20 cellular contexts compared by ENCODE assay signal in genomic region chr6:93242049-93242448, GRCh38.
DNase-seq lines count a peak whose midpoint lies in the region; ATAC-seq and TF ChIP-seq lines count a peak whose summit lies in the region.
"Had no signal": no experiment of that assay in that cellular context is flagged by ENCODE, and none has a peak within 500 bp of the region (broad histone marks: within the 10 kb centered on the region; RNA-seq: fewer than 3 reads in every experiment).

No MANE protein-coding gene starts in this region.

- ATAC-seq in HG02884 (IDR thresholded peaks at IDR 0.05; ENCODE audit: unreplicated experiment) (no peak), GM18502 (IDR thresholded peaks at IDR 0.05; ENCODE audit: poor library complexity, unreplicated experiment) (no peak)
- ATAC-seq: HCT116, HepG2 had no signal

- no peaks in the 10 kb centered on the region for H3K36me3 ChIP-seq in neural progenitor cell

- no peaks in the 10 kb centered on the region for H4K20me1 ChIP-seq in neural progenitor cell (ENCODE audit: low read depth)

- H3K27ac ChIP-seq in neural progenitor cell = peak overlapping the region; percentile 7
- H3K27ac ChIP-seq: C4-2B had no signal

- no peaks in the 10 kb centered on the region for H3K9me3 Mint-ChIP-seq in brain
- no peaks in the 10 kb centered on the region for H3K9me3 Mint-ChIP-seq in neural progenitor cell

- H3K9ac ChIP-seq in neural progenitor cell = no peak overlapping the region

- DNase-seq in globus pallidus (ENCODE audit: low spot score) (peak; percentile 31), neural progenitor cell (ENCODE audit: low spot score) (peak; percentile 8), superior temporal gyrus (ENCODE audit: extremely low spot score) (peak; percentile 53), T-helper 2 cell (no peak)
- DNase-seq in effector CD4-positive, alpha-beta T cell = no peak
- DNase-seq: ACHN; Caco-2; CD4-positive, alpha-beta T cell; DMS79; GF-D8; GOT3; H7; HFFc6 had no signal

- no peak overlapping the region for H2AFZ ChIP-seq in neural progenitor cell (replicated peaks)

- H3K27me3 ChIP-seq in neural progenitor cell = no peaks in the 10 kb centered on the region

- no peaks in the 10 kb centered on the region for H3K9me3 ChIP-seq in neural progenitor cell (ENCODE audit: low read depth)
- H3K9me3 ChIP-seq: Caco-2 had no signal

- no peaks in the 10 kb centered on the region for H3K79me2 ChIP-seq in neural progenitor cell (ENCODE audit: low read depth)

- TF ChIP-seq CTCF in brain (conservative IDR thresholded peaks at IDR 0.05) (no peak), neural progenitor cell (IDR thresholded peaks at IDR 0.05) (no peak)

- H3K4me3 Mint-ChIP-seq in brain = peak overlapping the region in 2 of 5 experiments; percentile 33 to 50
- H3K4me3 Mint-ChIP-seq in neural progenitor cell = no peak overlapping the region
- H3K4me3 Mint-ChIP-seq: CD4-positive, alpha-beta T cell; HFFc6; IgD-negative memory B cell had no signal

- no peak overlapping the region for H3K4me3 ChIP-seq in neural progenitor cell

- H3K27ac Mint-ChIP-seq in brain = peak overlapping the region in 3 of 5 experiments; percentile 4 to 70 (median 55)
- no peak overlapping the region for H3K27ac Mint-ChIP-seq in neural progenitor cell
- H3K27ac Mint-ChIP-seq: CD4-positive, alpha-beta T cell; HFFc6; IgD-negative memory B cell had no signal

- peaks cover 14% of the 10 kb centered on the region for H3K4me1 ChIP-seq in neural progenitor cell
- H3K4me1 ChIP-seq: Caco-2 had no signal

- H3K4me1 Mint-ChIP-seq in brain = peaks cover 21% of the 10 kb centered on the region
- H3K4me1 Mint-ChIP-seq in neural progenitor cell = peaks cover 11% of the 10 kb centered on the region
- H3K4me1 Mint-ChIP-seq: IgD-negative memory B cell had no signal

- peaks cover 7% of the 10 kb centered on the region for H3F3A ChIP-seq in neural progenitor cell (ENCODE audit: low read depth)

- H3K36me3 Mint-ChIP-seq in brain (peaks cover 5% of the 10 kb centered on the region), neural progenitor cell (peaks cover 6% of the 10 kb centered on the region)
- H3K36me3 Mint-ChIP-seq: IgD-negative memory B cell had no signal

- H3K27me3 Mint-ChIP-seq in brain = no peaks in the 10 kb centered on the region
- no peaks in the 10 kb centered on the region for H3K27me3 Mint-ChIP-seq in neural progenitor cell (ENCODE audit: insufficient read depth, low read depth)
- H3K27me3 Mint-ChIP-seq: CD4-positive, alpha-beta T cell; IgD-negative memory B cell had no signal

- H3K4me2 ChIP-seq in neural progenitor cell = no peak overlapping the region

Comparison
In these comparisons a context has a peak if more than half of its experiments do, and no peak if none do; other contexts are left out.
1. DNase-seq: peak in globus pallidus (single experiment), neural progenitor cell (single experiment) and superior temporal gyrus (single experiment); none in effector CD4-positive, alpha-beta T cell (single experiment) and T-helper 2 cell (0 of 5).